ENCODE assay signal across 8 cellular contexts in genomic region chr13:46667687-46668281, GRCh38.
DNase-seq lines count a peak whose midpoint lies in the region; ATAC-seq and TF ChIP-seq lines count a peak whose summit lies in the region.

No MANE protein-coding gene starts in this region.

- peaks cover 0 to 3% of the 10 kb centered on the region in 2 donors for H3K36me3 Mint-ChIP-seq in activated T-cell treated with anti-CD3 and anti-CD28 coated beads, Interleukin-2, amount 50 U/mL, for 72 hours (ENCODE audit: insufficient read depth in 2 of 2)
- H3K36me3 Mint-ChIP-seq in stimulated activated effector memory CD8-positive, alpha-beta T cell treated with anti-CD3 and anti-CD28 coated beads, Interleukin-12 subunit alpha, Interleukin-12 subunit beta, amount 100 ng/mL, for 72 hours, result peaks cover 5% of the 10 kb centered on the region

- peak overlapping the region; percentile 82 to 98 for H3K4me3 Mint-ChIP-seq in activated T-cell treated with anti-CD3 and anti-CD28 coated beads, Interleukin-2, amount 50 U/mL, for 72 hours
- peak overlapping the region; percentile 65 for H3K4me3 Mint-ChIP-seq in stimulated activated effector memory CD8-positive, alpha-beta T cell treated with anti-CD3 and anti-CD28 coated beads, Interleukin-12 subunit alpha, Interleukin-12 subunit beta, amount 100 ng/mL, for 72 hours

- no peaks in the 10 kb centered on the region for H3K9me3 Mint-ChIP-seq in activated T-cell treated with anti-CD3 and anti-CD28 coated beads, Interleukin-2, amount 50 U/mL, for 72 hours
- H3K9me3 Mint-ChIP-seq in stimulated activated effector memory CD8-positive, alpha-beta T cell treated with anti-CD3 and anti-CD28 coated beads, Interleukin-12 subunit alpha, Interleukin-12 subunit beta, amount 100 ng/mL, for 72 hours, result no peaks in the 10 kb centered on the region

- no peak for DNase-seq in activated T-cell treated with anti-CD3 and anti-CD28 coated beads, Interleukin-2, amount 50 U/mL, for 72 hours
- DNase-seq in activated T-cell treated with anti-CD3 and anti-CD28 coated beads, Interleukin-2, amount 50 U/mL, for 1 hour, result no peak
- peak in 1 of 2 donors; percentile 33 for DNase-seq in cardiac fibroblast (ENCODE audit: low read depth in 2 of 2)
- DNase-seq in stimulated activated effector memory CD8-positive, alpha-beta T cell treated with anti-CD3 and anti-CD28 coated beads, Interleukin-12 subunit alpha, Interleukin-12 subunit beta, amount 100 ng/mL, for 72 hours (ENCODE audit: low spot score in 2 of 2), result no peak
- DNase-seq in retina, result no peak
- DNase-seq in UCSD-AML1 (lab: John Stamatoyannopoulos, UW; ENCODE audit: unreplicated experiment), result no peak
- no peak for DNase-seq in activated CD4-positive, alpha-beta T cell treated with anti-CD3 and anti-CD28 coated beads for 4 hours

- peaks cover 57% of the 10 kb centered on the region for H3K4me1 Mint-ChIP-seq in activated T-cell treated with anti-CD3 and anti-CD28 coated beads, Interleukin-2, amount 50 U/mL, for 72 hours (ENCODE audit: low read depth)
- H3K4me1 Mint-ChIP-seq in stimulated activated effector memory CD8-positive, alpha-beta T cell treated with anti-CD3 and anti-CD28 coated beads, Interleukin-12 subunit alpha, Interleukin-12 subunit beta, amount 100 ng/mL, for 72 hours, result peaks cover 59% of the 10 kb centered on the region

- peak overlapping the region; percentile 97 for H3K27ac Mint-ChIP-seq in activated T-cell treated with anti-CD3 and anti-CD28 coated beads, Interleukin-2, amount 50 U/mL, for 72 hours
- peak overlapping the region; percentile 78 for H3K27ac Mint-ChIP-seq in stimulated activated effector memory CD8-positive, alpha-beta T cell treated with anti-CD3 and anti-CD28 coated beads, Interleukin-12 subunit alpha, Interleukin-12 subunit beta, amount 100 ng/mL, for 72 hours

- peak overlapping the region; percentile 16 to 42 for H3K4me3 ChIP-seq in cardiac fibroblast (replicated peaks in 1 of 2; ENCODE audit: low read depth in 2 of 2, low read length in 2 of 2)

- no peak for TF ChIP-seq CTCF in cardiac fibroblast (IDR thresholded peaks at IDR 0.05; ENCODE audit: low read depth, low read length)

- ATAC-seq in activated T-cell treated with anti-CD3 and anti-CD28 coated beads, Interleukin-2, amount 50 U/mL, for 72 hours (replicated peaks in 1 of 2), result peak; percentile 48 to 55
- peak; percentile 64 for ATAC-seq in HG03280 (IDR thresholded peaks at IDR 0.05; ENCODE audit: unreplicated experiment)
- peak; percentile 72 for ATAC-seq in stimulated activated effector memory CD8-positive, alpha-beta T cell treated with anti-CD3 and anti-CD28 coated beads, Interleukin-12 subunit alpha, Interleukin-12 subunit beta, amount 100 ng/mL, for 72 hours

- H3K27me3 Mint-ChIP-seq in activated T-cell treated with anti-CD3 and anti-CD28 coated beads, Interleukin-2, amount 50 U/mL, for 72 hours (ENCODE audit: low read depth), result no peaks in the 10 kb centered on the region
